Comparison of ENCODE assay signal across 23 cellular contexts in the genomic region with DNA sequence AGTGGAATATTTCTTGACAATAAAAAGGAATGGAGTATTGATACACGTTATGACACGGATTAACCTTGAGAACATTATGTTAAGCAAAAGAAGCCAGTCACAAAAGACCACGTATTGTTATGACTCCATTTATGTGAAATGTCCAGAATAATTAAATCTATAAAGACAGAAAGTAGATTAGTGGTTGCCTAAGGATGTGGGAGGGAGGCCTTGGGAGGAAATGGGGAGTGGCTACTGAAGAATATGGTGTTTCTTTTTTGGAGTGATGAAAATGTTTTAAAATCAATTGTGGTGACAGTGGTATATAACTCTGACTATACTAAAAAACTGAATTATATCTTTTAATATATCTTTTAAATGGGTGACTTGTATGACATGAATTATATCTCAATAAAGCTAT.
"Had no signal": no experiment of that assay in that cellular context is flagged by ENCODE, and none has a peak within 500 bp of the region (broad histone marks: within the 10 kb centered on the region; RNA-seq: fewer than 3 reads in every experiment).

No MANE protein-coding gene starts in this region.

- ATAC-seq: Panc1 had no signal

- H3K4me3 ChIP-seq: SJCRH30, SK-N-MC had no signal

- DNase-seq: activated CD4-positive, alpha-beta T cell treated with anti-CD3 and anti-CD28 coated beads, Interleukin-2, amount 10 ng/mL, durations not matched to agents 24 days and 14 days; activated CD4-positive, alpha-beta T cell treated with anti-CD3 and anti-CD28 coated beads, Interleukin-2, amount 50 U/mL, for 48 hours; activated effector memory CD4-positive, alpha-beta T cell treated with Interleukin-2 at 50 U/mL for 16 hours; activated naive CD4-positive, alpha-beta T cell treated with anti-CD3 and anti-CD28 coated beads, Interleukin-2, amount 50 U/mL, for 16 hours; activated T-cell treated with anti-CD3 and anti-CD28 coated beads, Interleukin-2, amount 50 U/mL, for 48 hours; amniotic stem cell; aorta; brain microvascular endothelial cell; central memory CD4-positive, alpha-beta T cell; MM.1S; MV-4-11; NCI-H1092; NCI-H1436 treated with DMSO at 0.1 percent for 48 hours; NCI-H1694 treated with DMSO at 0.1 percent for 48 hours; NCI-H2029; NCI-H345; NCI-H524 treated with DMSO at 0.1 percent for 48 hours; SHP77; SJCRH30; T1000 had no signal

- H3K27ac Mint-ChIP-seq: activated CD4-positive, alpha-beta T cell treated with anti-CD3 and anti-CD28 coated beads, Interleukin-2, amount 10 ng/mL, durations not matched to agents 24 days and 14 days had no signal

- H3K4me1 ChIP-seq: SJCRH30 had no signal

- H3K4me3 Mint-ChIP-seq: activated CD4-positive, alpha-beta T cell treated with anti-CD3 and anti-CD28 coated beads, Interleukin-2, amount 10 ng/mL, durations not matched to agents 24 days and 14 days had no signal

- H3K27me3 Mint-ChIP-seq: activated CD4-positive, alpha-beta T cell treated with anti-CD3 and anti-CD28 coated beads, Interleukin-2, amount 10 ng/mL, durations not matched to agents 24 days and 14 days had no signal

- H3K27ac ChIP-seq: brain microvascular endothelial cell, KMS-11, SJCRH30, SK-N-MC had no signal

- H3K9me3 Mint-ChIP-seq: activated CD4-positive, alpha-beta T cell treated with anti-CD3 and anti-CD28 coated beads, Interleukin-2, amount 10 ng/mL, durations not matched to agents 24 days and 14 days had no signal
